In genomic region chr6:168371989-168372711, GRCh38 we compare ENCODE assay signal across 1 cellular context.
TF ChIP-seq lines count a peak whose summit lies in the region.

No MANE protein-coding gene starts in this region.

TF ChIP-seq in HepG2, 621 proteins besides CTCF, POLR2A, EP300 and RAD21:
- TF ChIP-seq MNT (IDR thresholded peaks at IDR 0.05) (peak; percentile 84), ZNF317 (CRISPR knock-in tag; IDR thresholded peaks at IDR 0.05) (no peak), ZNF296 (CRISPR knock-in tag; conservative IDR thresholded peaks at IDR 0.05) (no peak), YEATS2 (CRISPR knock-in tag; IDR thresholded peaks at IDR 0.05; ENCODE audit: borderline replicate concordance) (no peak)
